Comparison of ENCODE assay signal across 1 cellular context in the genomic region with DNA sequence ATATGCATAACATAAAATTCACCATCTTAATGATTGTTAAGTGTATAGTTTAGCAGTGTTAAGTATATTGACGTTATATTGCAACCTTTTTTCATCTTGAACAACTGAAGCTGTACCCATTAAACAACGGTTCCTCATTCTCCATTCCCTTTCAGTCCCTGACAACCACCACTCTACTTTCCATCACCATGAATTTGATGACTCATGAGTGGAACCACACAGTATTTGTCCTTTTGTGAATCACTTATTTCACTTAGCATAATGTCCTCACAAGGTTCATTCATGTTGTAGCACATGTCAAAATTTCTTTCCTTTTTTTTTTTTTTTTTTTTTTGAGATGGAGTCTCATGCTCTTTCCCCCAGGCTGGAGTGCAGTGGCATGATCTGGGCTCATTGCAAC.
TF ChIP-seq lines count a peak whose summit lies in the region.

No MANE protein-coding gene starts in this region.

TF ChIP-seq in GM12878, 131 proteins besides CTCF, POLR2A, EP300 and RAD21:
- TF ChIP-seq EZH2 (IDR thresholded peaks at IDR 0.05; ENCODE audit: borderline replicate concordance, control insufficient read depth, low read depth, low read length) (no peak), IKZF2 (IDR thresholded peaks at IDR 0.05) (0 out of 4 replicates have a peak, but pooled peaks of 1 of the 2 experiments have one; percentile 19)
TF ChIP-seq in GM12878: peak in this region for 1.
